7 cellular contexts compared by ENCODE assay signal in the genomic region with DNA sequence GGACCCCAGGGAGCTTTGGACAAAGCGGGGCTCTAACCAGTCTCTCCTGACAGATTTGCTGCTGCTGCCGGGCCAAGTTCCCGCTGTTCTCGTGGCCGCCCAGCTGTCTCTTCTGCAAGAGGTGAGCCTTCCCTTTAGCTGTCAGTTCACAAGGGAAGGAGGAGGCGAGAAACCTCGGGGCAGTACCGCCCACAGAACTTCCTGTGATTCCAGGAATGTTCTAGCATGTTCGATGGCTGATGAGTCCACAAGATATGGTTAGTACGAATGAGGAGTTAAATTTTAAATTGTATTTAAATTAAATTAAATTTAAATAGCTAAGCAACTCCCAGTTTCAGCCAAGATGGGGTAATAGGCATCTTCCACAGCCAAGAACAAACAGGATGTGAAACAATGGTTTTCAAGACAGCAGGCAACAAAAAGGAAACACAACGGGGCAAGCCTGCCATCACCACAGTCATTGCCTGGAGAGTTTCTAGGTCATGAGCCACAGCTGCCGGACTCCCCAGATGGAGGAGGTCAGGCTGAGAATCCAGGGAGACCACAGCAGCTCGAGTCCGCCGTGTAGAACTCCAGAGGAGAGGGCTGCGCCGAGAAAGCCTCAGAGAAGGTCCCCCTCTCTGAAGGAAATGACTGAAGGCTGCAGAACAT.
DNase-seq lines count a peak whose midpoint lies in the region; ATAC-seq lines count a peak whose summit lies in the region.

No MANE protein-coding gene starts in this region.

- H3K9me3 Mint-ChIP-seq in activated T-cell treated with anti-CD3 and anti-CD28 coated beads, Interleukin-2, amount 50 U/mL, for 24 hours: peaks cover 5% of the 10 kb centered on the region

- peak overlapping the region; percentile 90 for H3K27ac Mint-ChIP-seq in activated T-cell treated with anti-CD3 and anti-CD28 coated beads, Interleukin-2, amount 50 U/mL, for 24 hours

- peak; percentile 56 for DNase-seq in activated T-cell treated with anti-CD3 and anti-CD28 coated beads, Interleukin-2, amount 50 U/mL, for 24 hours
- DNase-seq in globus pallidus (ENCODE audit: low spot score) (peak; percentile 33), NCI-H2196 (lab: John Stamatoyannopoulos, UW; ENCODE audit: unreplicated experiment) (no peak)
- peak; percentile 37 to 50 for DNase-seq in stimulated activated CD8-positive, alpha-beta memory T cell treated with anti-CD3 and anti-CD28 coated beads, Interleukin-7, amount 100 ng/mL, for 4 hours (ENCODE audit: low read depth in 2 of 2)

- peaks cover 3% of the 10 kb centered on the region for H3K36me3 Mint-ChIP-seq in activated T-cell treated with anti-CD3 and anti-CD28 coated beads, Interleukin-2, amount 50 U/mL, for 24 hours (ENCODE audit: low read depth)

- ATAC-seq in GM19035 (IDR thresholded peaks at IDR 0.05; ENCODE audit: unreplicated experiment) (peak; percentile 61), HG03135 (IDR thresholded peaks at IDR 0.05; ENCODE audit: unreplicated experiment) (peak; percentile 59), GM18858 (IDR thresholded peaks at IDR 0.05; ENCODE audit: unreplicated experiment) (no peak)

- H3K27me3 Mint-ChIP-seq in activated T-cell treated with anti-CD3 and anti-CD28 coated beads, Interleukin-2, amount 50 U/mL, for 24 hours: no peaks in the 10 kb centered on the region

- peaks cover 35% of the 10 kb centered on the region for H3K4me1 Mint-ChIP-seq in activated T-cell treated with anti-CD3 and anti-CD28 coated beads, Interleukin-2, amount 50 U/mL, for 24 hours (ENCODE audit: low read depth)

- H3K4me3 Mint-ChIP-seq in activated T-cell treated with anti-CD3 and anti-CD28 coated beads, Interleukin-2, amount 50 U/mL, for 24 hours: peak overlapping the region; percentile 40
